9 cellular contexts compared by ENCODE assay signal in the genomic region with DNA sequence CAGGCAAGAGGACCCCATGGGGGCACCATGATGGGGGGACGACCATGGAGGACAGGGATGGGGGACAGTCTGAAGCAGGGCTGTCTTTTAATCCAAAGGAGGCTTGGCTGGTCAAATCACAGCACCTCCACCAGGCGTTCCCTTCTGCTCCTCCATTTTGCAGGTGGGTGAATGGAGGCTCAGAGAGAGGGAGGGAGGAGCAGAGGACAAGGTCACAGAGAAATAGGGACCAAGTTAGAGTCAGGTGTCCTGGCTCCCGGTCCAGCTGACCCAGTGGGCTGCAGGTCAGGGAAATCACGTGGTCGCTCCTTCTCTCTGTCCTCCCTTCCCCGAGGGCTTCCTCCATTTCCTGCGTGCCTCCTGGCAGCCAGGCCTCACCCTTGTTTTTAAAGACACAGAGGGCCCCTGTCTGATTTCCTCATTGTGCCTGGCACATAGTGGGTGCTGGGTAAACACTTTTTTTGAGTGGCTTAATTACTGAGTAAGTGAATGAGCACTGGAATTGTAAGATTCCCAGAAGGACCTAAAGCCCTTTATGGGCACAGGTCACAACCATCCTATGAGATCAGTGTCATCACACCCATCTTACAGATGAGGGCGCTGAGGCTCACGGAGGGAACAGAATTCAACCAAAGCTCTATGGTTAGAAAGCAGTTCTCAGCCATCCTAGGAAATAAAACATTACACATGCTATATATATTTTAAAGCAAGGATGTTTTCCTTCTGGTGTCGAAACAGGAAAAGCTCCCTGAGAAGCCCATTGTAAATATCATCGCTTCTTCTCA.
A peak's percentile ranks its signal among the peaks of the same experiment; 100 is the strongest.
DNase-seq lines count a peak whose midpoint lies in the region; ATAC-seq and TF ChIP-seq lines count a peak whose summit lies in the region.
"Had no signal": no experiment of that assay in that cellular context is flagged by ENCODE, and none has a peak within 500 bp of the region (broad histone marks: within the 10 kb centered on the region; RNA-seq: fewer than 3 reads in every experiment).

No MANE protein-coding gene starts in this region.

- POLR2A ChIA-PET in Caco-2 (lab: Charles Lee) = no interaction called here

- in situ Hi-C loops in astrocyte of the cerebellum (cut with HindIII; ENCODE audit: low sequenced_read_pairs) = no loop called here

- peak overlapping the region; percentile 53 for H3K4me3 Mint-ChIP-seq in Caco-2 (ENCODE audit: unreplicated experiment)
- H3K4me3 Mint-ChIP-seq in activated CD8-positive, alpha-beta memory T cell treated with anti-CD3 and anti-CD28 coated beads, Interleukin-2, amount 10 ng/mL, durations not matched to agents 7 days and 5 days = no peak overlapping the region

- H3K4me1 Mint-ChIP-seq in Caco-2 (ENCODE audit: low read depth, unreplicated experiment) = no peaks in the 10 kb centered on the region
- H3K4me1 Mint-ChIP-seq in activated CD8-positive, alpha-beta memory T cell treated with anti-CD3 and anti-CD28 coated beads, Interleukin-2, amount 10 ng/mL, durations not matched to agents 7 days and 5 days = no peaks in the 10 kb centered on the region

- H3K9ac ChIP-seq in HUES6 (ENCODE audit: low read length) = no peak overlapping the region

- H3K4me1 ChIP-seq in Caco-2 (peaks cover 11% of the 10 kb centered on the region), HUES6 (ENCODE audit: control insufficient read depth, insufficient read depth, low read length) (peaks cover 8% of the 10 kb centered on the region), left lung (peaks cover 10 to 33% of the 10 kb centered on the region in 2 donors)

- peak; percentile 56 for ATAC-seq in left lung
- no peak for ATAC-seq in GM18873 (IDR thresholded peaks at IDR 0.05; ENCODE audit: low FRiP score, unreplicated experiment)
- ATAC-seq in activated CD8-positive, alpha-beta memory T cell treated with anti-CD3 and anti-CD28 coated beads, Interleukin-2, amount 10 ng/mL, durations not matched to agents 7 days and 5 days = no peak

- H3K9me3 ChIP-seq in Caco-2 (no peaks in the 10 kb centered on the region), HUES6 (ENCODE audit: control insufficient read depth, insufficient read depth, low read depth, low read length) (no peaks in the 10 kb centered on the region; the same call in 1 of the 2 replicates), left lung (no peaks in the 10 kb centered on the region)
- H3K9me3 ChIP-seq: SJSA1 had no signal

- H3K4me3 ChIP-seq in Caco-2 (ENCODE audit: low read depth, low read length) = no peak overlapping the region
- peak overlapping the region; percentile 48 for H3K4me3 ChIP-seq in HUES6 (ENCODE audit: low read depth, low read length)
- H3K4me3 ChIP-seq in astrocyte of the cerebellum (ENCODE audit: low read depth, low read length) = peak overlapping the region; percentile 5
- peak overlapping the region in 1 of 2 donors; percentile 10 for H3K4me3 ChIP-seq in left lung
- H3K4me3 ChIP-seq: SJSA1 had no signal

- H3K27ac ChIP-seq in HUES6 (ENCODE audit: low read depth, low read length) (no peak overlapping the region), left lung (no peak overlapping the region)
- H3K27ac ChIP-seq: SJSA1 had no signal

- H3K36me3 Mint-ChIP-seq in Caco-2 (ENCODE audit: insufficient read depth, unreplicated experiment) = no peaks in the 10 kb centered on the region
- H3K36me3 Mint-ChIP-seq in activated CD8-positive, alpha-beta memory T cell treated with anti-CD3 and anti-CD28 coated beads, Interleukin-2, amount 10 ng/mL, durations not matched to agents 7 days and 5 days = no peaks in the 10 kb centered on the region

- H3K36me3 ChIP-seq in Caco-2 (ENCODE audit: control insufficient read depth, insufficient read depth, low read length) = no peaks in the 10 kb centered on the region
- H3K36me3 ChIP-seq in HUES6 (ENCODE audit: control insufficient read depth, insufficient read depth, low read length) = no peaks in the 10 kb centered on the region
- no peaks in the 10 kb centered on the region for H3K36me3 ChIP-seq in left lung
- H3K36me3 ChIP-seq: SJSA1 had no signal

- H3K27ac Mint-ChIP-seq in Caco-2 (ENCODE audit: unreplicated experiment) = no peak overlapping the region
- H3K27ac Mint-ChIP-seq in activated CD8-positive, alpha-beta memory T cell treated with anti-CD3 and anti-CD28 coated beads, Interleukin-2, amount 10 ng/mL, durations not matched to agents 7 days and 5 days = no peak overlapping the region

- DNase-seq in Caco-2 (no peak), astrocyte of the cerebellum (ENCODE audit: low read depth) (no peak), left lung (no peak), C1 segment of cervical spinal cord (lab: John Stamatoyannopoulos, UW) (no peak), NCI-H345 treated with DMSO at 0.1 percent for 48 hours (lab: John Stamatoyannopoulos, UW; ENCODE audit: unreplicated experiment) (no peak)
- DNase-seq in activated CD8-positive, alpha-beta memory T cell treated with anti-CD3 and anti-CD28 coated beads, Interleukin-2, amount 10 ng/mL, durations not matched to agents 7 days and 5 days = no peak

- intact Hi-C loops in Caco-2 (cut with micrococcal nuclease; ENCODE audit: unreplicated experiment) (loop anchor here (1.0 to 5.0 kb wide), 3 partner anchors 212 to 278 kb away; partner anchors contain the start of gene FGF18), left lung (cut with DNase I) (no loop called here)

- no peak for TF ChIP-seq CTCF in Caco-2 (IDR thresholded peaks at IDR 0.05; ENCODE audit: insufficient read depth in 1 of 2, low read depth in 1 of 2, low read length in 1 of 2, severe bottlenecking in 1 of 2, unreplicated experiment in 1 of 2)
- TF ChIP-seq CTCF in astrocyte of the cerebellum (IDR thresholded peaks at IDR 0.05; ENCODE audit: low read depth, low read length, missing control alignments) = no peak
- TF ChIP-seq CTCF in left lung (IDR thresholded peaks at IDR 0.05) = no peak

- no TSS peak for BruUV-seq in Caco-2 (replicated peaks; lab: Mats Ljungman, UMichigan)

- peaks cover 11% of the 10 kb centered on the region for H3K27me3 Mint-ChIP-seq in Caco-2 (ENCODE audit: insufficient read depth, unreplicated experiment)
- H3K27me3 Mint-ChIP-seq in activated CD8-positive, alpha-beta memory T cell treated with anti-CD3 and anti-CD28 coated beads, Interleukin-2, amount 10 ng/mL, durations not matched to agents 7 days and 5 days = peaks cover 54% of the 10 kb centered on the region

- CTCF ChIA-PET in Caco-2 (lab: Charles Lee) = interaction anchor here (1.2 kb wide), 1 partner anchor 211 kb away, joined by 5 read pairs; no protein-coding TSS in a partner anchor
- CTCF ChIA-PET in activated CD8-positive, alpha-beta memory T cell treated with anti-CD3 and anti-CD28 coated beads, Interleukin-2, amount 10 ng/mL, durations not matched to agents 7 days and 5 days (lab: Charles Lee) = interaction anchor here (0.6 to 0.9 kb wide), 2 partner anchors 10 to 444 kb away, joined by 3 read pairs; no protein-coding TSS in a partner anchor

- no peaks in the 10 kb centered on the region for H3K9me3 Mint-ChIP-seq in Caco-2 (ENCODE audit: unreplicated experiment)
- H3K9me3 Mint-ChIP-seq in activated CD8-positive, alpha-beta memory T cell treated with anti-CD3 and anti-CD28 coated beads, Interleukin-2, amount 10 ng/mL, durations not matched to agents 7 days and 5 days (ENCODE audit: low read depth) = no peaks in the 10 kb centered on the region

- no peaks in the 10 kb centered on the region; the same call in none of the 2 replicates for H3K27me3 ChIP-seq in Caco-2 (replicated peaks; ENCODE audit: control insufficient read depth, insufficient read depth, low read length)
- H3K27me3 ChIP-seq in HUES6 (ENCODE audit: control insufficient read depth, insufficient read depth, low read length) = peaks cover 47% of the 10 kb centered on the region; the same call in 1 of the 2 replicates
- H3K27me3 ChIP-seq in left lung = peaks cover 0 to 11% of the 10 kb centered on the region in 2 donors
